ENCODE assay signal across 19 cellular contexts in the genomic region with DNA sequence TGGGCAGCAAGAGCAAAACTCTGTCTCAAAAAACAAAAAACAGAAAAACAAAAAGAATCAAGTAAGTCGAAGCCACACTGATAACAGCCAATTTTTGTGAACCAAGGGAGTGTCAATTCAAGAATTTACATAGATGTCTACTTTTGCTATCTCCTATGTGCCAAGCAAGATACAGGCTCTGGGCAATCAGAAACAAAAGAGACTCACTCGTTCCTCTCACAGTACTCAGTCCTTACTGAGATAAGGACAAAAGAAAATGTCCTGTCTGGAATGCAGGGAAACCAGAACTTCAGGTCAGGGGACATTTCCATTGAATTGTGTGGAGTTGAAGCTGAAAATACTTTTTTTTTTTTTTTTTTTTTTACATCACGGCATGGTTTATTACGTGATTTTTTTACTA. TPM values are rescaled to one million over a fixed set of nuclear protein-coding genes. Genes with fewer than 3 reads are reported as not detected.
DNase-seq lines count a peak whose midpoint lies in the region; ATAC-seq and TF ChIP-seq lines count a peak whose summit lies in the region.
"Had no signal": no experiment of that assay in that cellular context is flagged by ENCODE, and none has a peak within 500 bp of the region (broad histone marks: within the 10 kb centered on the region; RNA-seq: fewer than 3 reads in every experiment).

No MANE protein-coding gene starts in this region.

- no peak overlapping the region for H3K27ac ChIP-seq in neural progenitor cell
- H3K27ac ChIP-seq: C4-2B, HL-60 had no signal

- no peak overlapping the region for H3K9ac ChIP-seq in neural progenitor cell

- ATAC-seq in GM21786 (IDR thresholded peaks at IDR 0.05; ENCODE audit: unreplicated experiment) (no peak), HG03521 (IDR thresholded peaks at IDR 0.05; ENCODE audit: unreplicated experiment) (no peak)
- ATAC-seq: GM12878, HepG2 had no signal

- H3K4me3 Mint-ChIP-seq in Calu3 (ENCODE audit: low read depth, unreplicated experiment), result no peak overlapping the region
- H3K4me3 Mint-ChIP-seq in neural progenitor cell, result no peak overlapping the region

- intact Hi-C loops in Calu3 (cut with micrococcal nuclease; ENCODE audit: unreplicated experiment), result no loop called here

- H3K36me3 ChIP-seq in neural progenitor cell, result no peaks in the 10 kb centered on the region

- peaks cover 5% of the 10 kb centered on the region for H3K9me3 Mint-ChIP-seq in Calu3 (ENCODE audit: low read depth, unreplicated experiment)
- peaks cover 2% of the 10 kb centered on the region for H3K9me3 Mint-ChIP-seq in neural progenitor cell

- H3K4me3 ChIP-seq in LNCaP clone FGC (ENCODE audit: low read depth, low read length), result no peak overlapping the region
- H3K4me3 ChIP-seq in epithelial cell of esophagus (ENCODE audit: low read length), result no peak overlapping the region
- no peak overlapping the region for H3K4me3 ChIP-seq in neural progenitor cell
- H3K4me3 ChIP-seq: GM12878 had no signal

- H3K36me3 Mint-ChIP-seq in Calu3 (ENCODE audit: insufficient read depth, unreplicated experiment) (peaks cover 4% of the 10 kb centered on the region), neural progenitor cell (no peaks in the 10 kb centered on the region)

- no TSS peak for BruUV-seq in Calu3 (replicated peaks; lab: Mats Ljungman, UMichigan)

- peaks cover 25% of the 10 kb centered on the region for H3K27me3 Mint-ChIP-seq in Calu3 (ENCODE audit: unreplicated experiment)
- no peaks in the 10 kb centered on the region for H3K27me3 Mint-ChIP-seq in neural progenitor cell (ENCODE audit: insufficient read depth, low read depth)

- H3K9me3 ChIP-seq in neural progenitor cell (ENCODE audit: low read depth), result no peaks in the 10 kb centered on the region

- no peaks in the 10 kb centered on the region for H3K79me2 ChIP-seq in neural progenitor cell (ENCODE audit: low read depth)

- DNase-seq in Calu3 (peak; percentile 65), LNCaP clone FGC (ENCODE audit: low read depth) (peak; percentile 43), epithelial cell of esophagus (ENCODE audit: low read depth) (peak; percentile 40), neural progenitor cell (ENCODE audit: low spot score) (no peak), midbrain (lab: John Stamatoyannopoulos, UW) (no peak), NCI-H2107 (lab: John Stamatoyannopoulos, UW) (no peak)
- DNase-seq: Karpas-422, NCI-H1417, NCI-H1930, NCI-H510A, SIG-M5 had no signal

- H3K4me1 ChIP-seq in neural progenitor cell, result peaks cover 5% of the 10 kb centered on the region

- no peaks in the 10 kb centered on the region for H3K27me3 ChIP-seq in neural progenitor cell

- H4K20me1 ChIP-seq in neural progenitor cell (ENCODE audit: low read depth), result no peaks in the 10 kb centered on the region

- peak overlapping the region; percentile 3 for H2AFZ ChIP-seq in neural progenitor cell (replicated peaks)

- H3F3A ChIP-seq in neural progenitor cell (ENCODE audit: low read depth), result peaks cover 8% of the 10 kb centered on the region

- no peak for TF ChIP-seq CTCF in Calu3 (IDR thresholded peaks at IDR 0.05; ENCODE audit: unreplicated experiment)
- no peak for TF ChIP-seq CTCF in LNCaP clone FGC (IDR thresholded peaks at IDR 0.05; ENCODE audit: control insufficient read depth, extremely low read depth, insufficient read depth)
- TF ChIP-seq CTCF in epithelial cell of esophagus (IDR thresholded peaks at IDR 0.05; ENCODE audit: insufficient read depth, low read depth, low read length, missing control alignments), result no peak
- TF ChIP-seq CTCF in neural progenitor cell (IDR thresholded peaks at IDR 0.05), result no peak

- H3K4me1 Mint-ChIP-seq in Calu3 (ENCODE audit: low read depth, unreplicated experiment) (peaks cover 8% of the 10 kb centered on the region), neural progenitor cell (no peaks in the 10 kb centered on the region)

- CTCF ChIA-PET in Calu3 (lab: Charles Lee), result interaction anchor here (0.7 kb wide), 1 partner anchor 209 kb away, joined by 3 read pairs; no protein-coding TSS in a partner anchor

- no peak overlapping the region for H3K27ac Mint-ChIP-seq in Calu3 (ENCODE audit: unreplicated experiment)
- no peak overlapping the region for H3K27ac Mint-ChIP-seq in neural progenitor cell

- no peak overlapping the region for H3K4me2 ChIP-seq in neural progenitor cell

RNA-seq across cellular contexts. Expression of gene NLRP12, which starts 53.0 kb away (rescaled TPM):
- 0.15 TPM in 1 of 2 replicates, not detected in the other for total RNA-seq in Calu3 (2022)
- 0.19 TPM in 1 of 2 replicates, not detected in the other for total RNA-seq in neural progenitor cell (ENCODE audit: low replicate concordance)
- total RNA-seq: A172, G401, GM12878 had no signal

Comparison
In these comparisons a context has a peak if more than half of its experiments do, and no peak if none do; other contexts are left out.
1. DNase-seq: peak in Calu3 (single experiment), LNCaP clone FGC (single experiment) and epithelial cell of esophagus (single experiment); none in neural progenitor cell (single experiment), midbrain (single experiment) and NCI-H2107 (single experiment).